ENCODE assay signal across 3 cellular contexts in the genomic region with DNA sequence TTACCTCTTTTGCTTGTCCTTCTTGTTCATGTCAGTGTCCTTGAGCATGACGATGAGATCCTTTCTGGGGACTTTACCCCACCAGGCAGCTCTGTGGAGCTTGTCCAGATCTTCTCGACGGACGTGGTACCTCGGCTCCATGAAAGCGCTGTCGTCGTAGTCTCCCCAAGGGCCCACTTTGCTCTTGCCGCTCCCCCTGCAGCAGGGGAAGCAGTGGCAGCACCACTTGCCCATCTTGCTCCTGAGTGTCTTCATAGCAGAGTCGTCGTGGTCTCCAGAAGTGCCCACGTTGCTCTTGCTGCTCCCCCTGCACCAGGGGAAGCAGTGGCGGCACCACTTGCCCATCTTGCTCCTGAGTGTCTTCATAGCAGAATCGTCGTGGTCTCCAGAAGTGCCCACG. TPM values are rescaled to one million over a fixed set of nuclear protein-coding genes. Genes with fewer than 3 reads are reported as not detected.
"Had no signal": no experiment of that assay in that cellular context is flagged by ENCODE, and none has a peak within 500 bp of the region (broad histone marks: within the 10 kb centered on the region; RNA-seq: fewer than 3 reads in every experiment).

No MANE protein-coding gene starts in this region.

RNA-seq across cellular contexts. Expression of a gene that starts 0.4 kb away (rescaled TPM):
- total RNA-seq: LHCN-M2, M059J, MCF 10A had no signal
